ENCODE assay signal across 1 cellular context in genomic region chr6:98828991-98829411, GRCh38.
TF ChIP-seq lines count a peak whose summit lies in the region.

No MANE protein-coding gene starts in this region.

TF ChIP-seq in WTC11, 78 proteins besides CTCF, POLR2A, EP300 and RAD21 (continued from another document):
- no peak for TF ChIP-seq ATF2 (CRISPR knock-in tag; IDR thresholded peaks at IDR 0.05; ENCODE audit: borderline replicate concordance, low read depth)
- no peak for TF ChIP-seq OVOL2 (CRISPR knock-in tag; IDR thresholded peaks at IDR 0.05; ENCODE audit: borderline replicate concordance)
